ENCODE assay signal across 14 cellular contexts in genomic region chr15:57914350-57915055, GRCh38.
A peak's percentile ranks its signal among the peaks of the same experiment; 100 is the strongest.
DNase-seq lines count a peak whose midpoint lies in the region; ATAC-seq and TF ChIP-seq lines count a peak whose summit lies in the region.
"Had no signal": no experiment of that assay in that cellular context is flagged by ENCODE, and none has a peak within 500 bp of the region (broad histone marks: within the 10 kb centered on the region; RNA-seq: fewer than 3 reads in every experiment).

No MANE protein-coding gene starts in this region.

- H3K36me3 Mint-ChIP-seq in Calu3 (ENCODE audit: insufficient read depth, unreplicated experiment) (no peaks in the 10 kb centered on the region), mesothelial cell of epicardium (no peaks in the 10 kb centered on the region)
- H3K36me3 Mint-ChIP-seq: activated naive CD8-positive, alpha-beta T cell treated with anti-CD3 and anti-CD28 coated beads, Interleukin-2, amount 10 ng/mL, durations not matched to agents 7 days and 5 days; IgD-negative memory B cell had no signal

- H3K36me3 ChIP-seq in BLaER1 (no peaks in the 10 kb centered on the region), mucosa of descending colon (ENCODE audit: low read depth) (no peaks in the 10 kb centered on the region)
- H3K36me3 ChIP-seq: esophagus squamous epithelium, WERI-Rb-1 had no signal

- in situ Hi-C loops in ACHN (cut with HindIII; ENCODE audit: low pct_ligation_motif_present, low pct_unique_long_range_greater_than_20kb, low sequenced_read_pairs) = no loop called here

- DNase-seq in DMS79 treated with DMSO at 0.1 percent for 48 hours (lab: John Stamatoyannopoulos, UW) (peak; percentile 64), dermis blood vessel endothelial cell (peak; percentile 10), mucosa of descending colon (peak; percentile 52 to 70 (median 70)), Calu3 (no peak), ACHN (no peak), mesothelial cell of epicardium (ENCODE audit: low spot score in 2 of 2, unreplicated experiment in 2 of 2) (no peak)
- DNase-seq: activated CD8-positive, alpha-beta T cell treated with anti-CD3 and anti-CD28 coated beads, Interleukin-2, amount 10 ng/mL, durations not matched to agents 7 days and 5 days; activated naive CD8-positive, alpha-beta T cell treated with anti-CD3 and anti-CD28 coated beads, Interleukin-2, amount 10 ng/mL, durations not matched to agents 7 days and 5 days; activated T-cell treated with anti-CD3 and anti-CD28 coated beads, Interleukin-2, amount 50 U/mL, for 72 hours; esophagus squamous epithelium; WERI-Rb-1 had no signal

- H3K4me1 Mint-ChIP-seq in Calu3 (ENCODE audit: low read depth, unreplicated experiment) (peaks cover 1% of the 10 kb centered on the region), mesothelial cell of epicardium (peaks cover 22% of the 10 kb centered on the region)
- H3K4me1 Mint-ChIP-seq: activated naive CD8-positive, alpha-beta T cell treated with anti-CD3 and anti-CD28 coated beads, Interleukin-2, amount 10 ng/mL, durations not matched to agents 7 days and 5 days had no signal

- no peak overlapping the region for H3K9ac ChIP-seq in BLaER1

- H3K4me2 ChIP-seq in BLaER1 = peak overlapping the region; percentile 10

- H3K4me3 ChIP-seq in BLaER1 = no peak overlapping the region
- H3K4me3 ChIP-seq in mucosa of descending colon = no peak overlapping the region
- H3K4me3 ChIP-seq: esophagus squamous epithelium had no signal

- H3K4me1 ChIP-seq in BLaER1 = peaks cover 22% of the 10 kb centered on the region
- no peaks in the 10 kb centered on the region for H3K4me1 ChIP-seq in mucosa of descending colon (ENCODE audit: low read depth)
- H3K4me1 ChIP-seq: esophagus squamous epithelium had no signal

- TF ChIP-seq CTCF in mucosa of descending colon (IDR thresholded peaks at IDR 0.05) (no peak), Calu3 (IDR thresholded peaks at IDR 0.05; ENCODE audit: unreplicated experiment) (no peak), mesothelial cell of epicardium (IDR thresholded peaks at IDR 0.05; ENCODE audit: unreplicated experiment) (no peak)

- intact Hi-C loops in mucosa of descending colon (cut with DNase I, micrococcal nuclease) = no loop called here
- intact Hi-C loops in Calu3 (cut with micrococcal nuclease; ENCODE audit: unreplicated experiment) = no loop called here

- H3K9me3 ChIP-seq in BLaER1 = no peaks in the 10 kb centered on the region
- no peaks in the 10 kb centered on the region for H3K9me3 ChIP-seq in mucosa of descending colon
- H3K9me3 ChIP-seq: esophagus squamous epithelium had no signal

- H3K27me3 ChIP-seq in BLaER1 = no peaks in the 10 kb centered on the region

- H3K27me3 Mint-ChIP-seq in Calu3 (ENCODE audit: unreplicated experiment) (peaks cover 36% of the 10 kb centered on the region), mesothelial cell of epicardium (ENCODE audit: low read depth) (peaks cover 19% of the 10 kb centered on the region)

- BruUV-seq in Calu3 (replicated peaks; lab: Mats Ljungman, UMichigan) = no TSS peak

- H3K27ac Mint-ChIP-seq in Calu3 (ENCODE audit: unreplicated experiment) (no peak overlapping the region), mesothelial cell of epicardium (no peak overlapping the region)
- H3K27ac Mint-ChIP-seq: activated CD8-positive, alpha-beta T cell treated with anti-CD3 and anti-CD28 coated beads, Interleukin-2, amount 10 ng/mL, durations not matched to agents 7 days and 5 days; activated naive CD8-positive, alpha-beta T cell treated with anti-CD3 and anti-CD28 coated beads, Interleukin-2, amount 10 ng/mL, durations not matched to agents 7 days and 5 days; activated T-cell treated with anti-CD3 and anti-CD28 coated beads, Interleukin-2, amount 50 U/mL, for 72 hours; IgD-negative memory B cell had no signal

- H3K27ac ChIP-seq in BLaER1 = no peak overlapping the region
- H3K27ac ChIP-seq: esophagus squamous epithelium, WERI-Rb-1 had no signal

- ATAC-seq in mucosa of descending colon = peak; percentile 91
- no peak for ATAC-seq in GM18858 (IDR thresholded peaks at IDR 0.05; ENCODE audit: unreplicated experiment)
- ATAC-seq: activated CD8-positive, alpha-beta T cell treated with anti-CD3 and anti-CD28 coated beads, Interleukin-2, amount 10 ng/mL, durations not matched to agents 7 days and 5 days; activated T-cell treated with anti-CD3 and anti-CD28 coated beads, Interleukin-2, amount 50 U/mL, for 72 hours had no signal

- no peak overlapping the region for H3K4me3 Mint-ChIP-seq in Calu3 (ENCODE audit: low read depth, unreplicated experiment)
- no peak overlapping the region for H3K4me3 Mint-ChIP-seq in mesothelial cell of epicardium
- H3K4me3 Mint-ChIP-seq: activated CD8-positive, alpha-beta T cell treated with anti-CD3 and anti-CD28 coated beads, Interleukin-2, amount 10 ng/mL, durations not matched to agents 7 days and 5 days; activated naive CD8-positive, alpha-beta T cell treated with anti-CD3 and anti-CD28 coated beads, Interleukin-2, amount 10 ng/mL, durations not matched to agents 7 days and 5 days; activated T-cell treated with anti-CD3 and anti-CD28 coated beads, Interleukin-2, amount 50 U/mL, for 72 hours; IgD-negative memory B cell had no signal

- CTCF ChIA-PET in Calu3 (lab: Charles Lee) = no interaction called here

- H3K9me3 Mint-ChIP-seq in Calu3 (ENCODE audit: low read depth, unreplicated experiment) (no peaks in the 10 kb centered on the region), mesothelial cell of epicardium (peaks cover 9% of the 10 kb centered on the region)
- H3K9me3 Mint-ChIP-seq: activated naive CD8-positive, alpha-beta T cell treated with anti-CD3 and anti-CD28 coated beads, Interleukin-2, amount 10 ng/mL, durations not matched to agents 7 days and 5 days; activated T-cell treated with anti-CD3 and anti-CD28 coated beads, Interleukin-2, amount 50 U/mL, for 72 hours had no signal

- no peaks in the 10 kb centered on the region for H4K20me1 ChIP-seq in BLaER1

Comparison
In these comparisons a context has a peak if more than half of its experiments do, and no peak if none do; other contexts are left out.
1. DNase-seq: peak in DMS79 treated with DMSO at 0.1 percent for 48 hours (single experiment), dermis blood vessel endothelial cell (single experiment) and mucosa of descending colon (3 of 3); none in Calu3 (single experiment), ACHN (single experiment) and mesothelial cell of epicardium (0 of 2).